ENCODE assay signal across 8 cellular contexts in the genomic region with DNA sequence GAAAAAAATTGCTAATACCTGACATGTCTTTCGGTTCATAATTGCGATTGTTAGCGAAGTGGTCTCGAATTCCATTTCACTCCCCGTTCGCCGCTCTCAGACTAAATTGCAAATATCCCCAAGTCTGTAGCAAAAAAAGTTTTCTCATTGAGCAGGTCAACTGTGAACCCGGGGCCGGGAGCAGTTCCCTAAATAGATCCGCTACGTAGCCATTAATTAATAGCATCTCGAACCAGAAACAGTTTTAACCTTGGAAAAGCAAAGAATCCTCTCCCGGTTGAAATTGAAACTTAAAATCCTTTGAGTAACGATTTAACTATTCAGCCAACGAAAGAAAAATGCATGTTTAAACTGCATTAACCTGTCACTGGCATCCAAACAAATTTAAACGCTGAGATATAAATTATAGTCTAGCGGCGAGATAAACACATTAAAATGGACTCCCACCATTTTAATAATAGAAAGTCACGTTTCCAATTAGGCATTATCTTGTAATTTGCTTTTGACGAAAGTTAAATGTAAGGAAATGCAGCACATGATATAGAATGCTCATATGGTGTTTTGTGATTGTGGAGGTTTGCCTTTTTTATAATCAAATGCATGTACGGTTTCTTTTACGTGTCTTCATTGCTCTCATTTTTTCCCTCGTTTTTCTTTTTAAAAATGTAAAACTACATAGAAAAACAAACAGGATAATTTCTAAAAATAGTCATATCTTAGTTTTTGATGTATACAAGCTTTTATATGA. TPM values are rescaled to one million over a fixed set of nuclear protein-coding genes. Genes with fewer than 3 reads are reported as not detected.
DNase-seq lines count a peak whose midpoint lies in the region; ATAC-seq and TF ChIP-seq lines count a peak whose summit lies in the region.

No MANE protein-coding gene starts in this region.

- CTCF ChIA-PET in naive thymus-derived CD4-positive, alpha-beta T cell (lab: Charles Lee): no interaction called here
- CTCF ChIA-PET in GM10248 (lab: Yijun Ruan, JAX): interaction anchor here (1.5 to 3.6 kb wide), 2 partner anchors 13 to 23 kb away, joined by 4 to 10 read pairs; no protein-coding TSS in a partner anchor

- H3K36me3 ChIP-seq in naive thymus-derived CD4-positive, alpha-beta T cell (ENCODE audit: control insufficient read depth in 2 of 3, insufficient read depth in 3 of 3, low read length in 3 of 3): peaks cover 0 to 4% (median 0%) of the 10 kb centered on the region in 3 experiments

- peaks cover 0 to 9% (median 8%) of the 10 kb centered on the region in 7 donors for H3K4me1 Mint-ChIP-seq in naive thymus-derived CD4-positive, alpha-beta T cell

- peaks cover 26 to 57% of the 10 kb centered on the region in 2 donors for H3K27me3 ChIP-seq in naive thymus-derived CD4-positive, alpha-beta T cell (ENCODE audit: control insufficient read depth in 2 of 2, insufficient read depth in 2 of 2, low read length in 2 of 2)

- DNase-seq in EL (peak; percentile 18), choroid plexus epithelial cell (ENCODE audit: low read depth) (no peak), NCI-H128 (lab: John Stamatoyannopoulos, UW; ENCODE audit: unreplicated experiment) (no peak), GM10248 (ENCODE audit: extremely low spot score) (no peak), OCI-M2 (lab: John Stamatoyannopoulos, UW; ENCODE audit: unreplicated experiment) (no peak)
- no peak for DNase-seq in Jurkat, Clone E6-1 (ENCODE audit: low read depth, low spot score)
- DNase-seq in naive thymus-derived CD4-positive, alpha-beta T cell: peak in 4 of 9 donors; percentile 9 to 19 (median 10)

- peak overlapping the region in 3 of 9 donors; percentile 25 to 78 (median 47) for H3K27ac Mint-ChIP-seq in naive thymus-derived CD4-positive, alpha-beta T cell

- no peak overlapping the region for H3K27ac ChIP-seq in naive thymus-derived CD4-positive, alpha-beta T cell (ENCODE audit: low read depth, low read length)

- peaks cover 0 to 59% (median 25%) of the 10 kb centered on the region in 11 donors for H3K9me3 Mint-ChIP-seq in naive thymus-derived CD4-positive, alpha-beta T cell

- intact Hi-C loops in naive thymus-derived CD4-positive, alpha-beta T cell (cut with micrococcal nuclease): loop anchor here in 1 of 2 donors (5.0 kb wide), 1 partner anchor 67 kb away; a partner anchor contains a TSS

- peaks cover 0 to 21% (median 10%) of the 10 kb centered on the region in 3 experiments for H3K9me3 ChIP-seq in naive thymus-derived CD4-positive, alpha-beta T cell (ENCODE audit: control insufficient read depth in 2 of 3, low read length in 3 of 3)

- H3K4me3 Mint-ChIP-seq in naive thymus-derived CD4-positive, alpha-beta T cell: peak overlapping the region; percentile 79 to 91 (median 86)

- TF ChIP-seq CTCF in choroid plexus epithelial cell (conservative IDR thresholded peaks at IDR 0.05; ENCODE audit: low read depth, low read length) (no peak), GM10248 (IDR thresholded peaks at IDR 0.05; ENCODE audit: control extremely low read depth, extremely low read depth, low read depth, missing control alignments) (no peak)

- POLR2A ChIA-PET in naive thymus-derived CD4-positive, alpha-beta T cell (lab: Charles Lee): no interaction called here
- POLR2A ChIA-PET in GM10248 (lab: Yijun Ruan, JAX): no interaction called here

- ATAC-seq in naive thymus-derived CD4-positive, alpha-beta T cell: no peak
- no peak for ATAC-seq in HG02571 (IDR thresholded peaks at IDR 0.05; ENCODE audit: unreplicated experiment)

- peaks cover 68 to 80% (median 73%) of the 10 kb centered on the region in 5 donors for H3K27me3 Mint-ChIP-seq in naive thymus-derived CD4-positive, alpha-beta T cell

- peak overlapping the region; percentile 42 for H3K4me3 ChIP-seq in Jurkat, Clone E6-1 (ENCODE audit: low read length)
- peak overlapping the region; percentile 58 for H3K4me3 ChIP-seq in choroid plexus epithelial cell (ENCODE audit: low read depth, low read length)
- H3K4me3 ChIP-seq in naive thymus-derived CD4-positive, alpha-beta T cell (ENCODE audit: low read length): peak overlapping the region; percentile 38

- peaks cover 0 to 4% of the 10 kb centered on the region in 2 donors for H3K4me1 ChIP-seq in naive thymus-derived CD4-positive, alpha-beta T cell (ENCODE audit: control insufficient read depth in 2 of 2, insufficient read depth in 2 of 2, low read length in 2 of 2)

- peaks cover 1 to 9% (median 3%) of the 10 kb centered on the region in 5 donors for H3K36me3 Mint-ChIP-seq in naive thymus-derived CD4-positive, alpha-beta T cell

RNA-seq across cellular contexts. Expression of a gene that starts 0.7 kb away (rescaled TPM):
- polyA plus RNA-seq in Jurkat, Clone E6-1 (2012; ENCODE audit: insufficient read depth, insufficient read length): not detected
- total RNA-seq in naive thymus-derived CD4-positive, alpha-beta T cell: under 1 TPM in 1 of 5 experiments, not detected in 4; 0.37 TPM
- polyA plus RNA-seq in naive thymus-derived CD4-positive, alpha-beta T cell: not detected

RNA-seq across cellular contexts. Expression of a gene that starts 48.4 kb away (rescaled TPM):
- polyA plus RNA-seq in Jurkat, Clone E6-1 (2012; ENCODE audit: insufficient read depth, insufficient read length): not detected
- total RNA-seq in naive thymus-derived CD4-positive, alpha-beta T cell: not detected
- not detected for polyA plus RNA-seq in naive thymus-derived CD4-positive, alpha-beta T cell
